In the genomic region with DNA sequence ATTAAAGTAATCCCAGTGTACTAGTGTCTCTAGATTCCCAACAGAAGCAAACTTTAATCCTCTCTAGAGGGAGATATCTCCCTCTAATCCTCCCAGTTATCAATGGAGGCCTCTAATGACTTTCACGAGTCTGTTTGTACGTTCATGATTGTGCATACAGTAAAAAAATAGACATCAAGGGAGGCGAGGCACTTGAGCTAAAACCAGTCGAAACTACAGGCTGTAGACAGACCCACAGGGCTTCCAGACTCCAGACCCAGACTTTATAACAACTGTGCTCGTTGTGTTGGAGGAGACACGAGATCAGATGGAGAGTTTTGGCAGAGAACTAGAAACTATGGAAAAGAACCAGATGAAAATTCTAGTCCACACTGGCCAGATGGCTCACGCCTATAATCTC, we compare ENCODE assay signal across 25 cellular contexts. TPM values are rescaled to one million over a fixed set of nuclear protein-coding genes. Genes with fewer than 3 reads are reported as not detected.
DNase-seq lines count a peak whose midpoint lies in the region; ATAC-seq and TF ChIP-seq lines count a peak whose summit lies in the region.
"Had no signal": no experiment of that assay in that cellular context is flagged by ENCODE, and none has a peak within 500 bp of the region (broad histone marks: within the 10 kb centered on the region; RNA-seq: fewer than 3 reads in every experiment).

No MANE protein-coding gene starts in this region.

- H3K36me3 Mint-ChIP-seq in activated T-cell treated with anti-CD3 and anti-CD28 coated beads, Interleukin-2, amount 50 U/mL, for 24 hours (ENCODE audit: low read depth): peaks cover 78% of the 10 kb centered on the region
- peaks cover 10 to 23% of the 10 kb centered on the region in 2 donors for H3K36me3 Mint-ChIP-seq in activated T-cell treated with anti-CD3 and anti-CD28 coated beads, Interleukin-2, amount 50 U/mL, for 72 hours (ENCODE audit: insufficient read depth in 2 of 2)
- H3K36me3 Mint-ChIP-seq in activated B cell treated with CpG ODN at 0.5 μM for 24 hours (ENCODE audit: low read depth): peaks cover 62% of the 10 kb centered on the region
- H3K36me3 Mint-ChIP-seq in stimulated activated naive B cell treated with anti-CD40 and anti-IgM and Interleukin-4, amounts not matched to agents 10 μg/mL and 1 μg/mL and 100 μg/mL, for 72 hours: peaks cover 43 to 80% of the 10 kb centered on the region in 2 donors

- peaks cover 3% of the 10 kb centered on the region for H3K9me3 Mint-ChIP-seq in activated T-cell treated with anti-CD3 and anti-CD28 coated beads, Interleukin-2, amount 50 U/mL, for 24 hours
- H3K9me3 Mint-ChIP-seq in activated T-cell treated with anti-CD3 and anti-CD28 coated beads, Interleukin-2, amount 50 U/mL, for 72 hours: peaks cover 0 to 3% of the 10 kb centered on the region in 2 donors
- H3K9me3 Mint-ChIP-seq in activated B cell treated with CpG ODN at 0.5 μM for 24 hours: peaks cover 2% of the 10 kb centered on the region
- peaks cover 7 to 11% of the 10 kb centered on the region in 2 donors for H3K9me3 Mint-ChIP-seq in stimulated activated naive B cell treated with anti-CD40 and anti-IgM and Interleukin-4, amounts not matched to agents 10 μg/mL and 1 μg/mL and 100 μg/mL, for 72 hours

- no peak for ATAC-seq in activated T-cell treated with anti-CD3 and anti-CD28 coated beads, Interleukin-2, amount 50 U/mL, for 72 hours (replicated peaks in 1 of 2)
- no peak for ATAC-seq in activated B cell treated with CpG ODN at 0.5 μM for 24 hours (ENCODE audit: low read depth)
- ATAC-seq in stimulated activated naive B cell treated with anti-CD40 and anti-IgM and Interleukin-4, amounts not matched to agents 10 μg/mL and 1 μg/mL and 100 μg/mL, for 72 hours (replicated peaks): no peak
- ATAC-seq: activated T-helper 17 cell treated with anti-CD3 and anti-CD28 coated beads, Interleukin-2, amount 50 U/mL, for 72 hours; esophagus mucosa; pancreas had no signal

- no peak for TF ChIP-seq CTCF in activated B cell treated with CpG ODN at 0.5 μM for 24 hours (IDR thresholded peaks at IDR 0.05)
- TF ChIP-seq CTCF in mammary epithelial cell (conservative IDR thresholded peaks at IDR 0.05 in 1 of 2, IDR thresholded peaks at IDR 0.05 in 1 of 2; ENCODE audit: extremely low read depth in 1 of 2, insufficient read depth in 1 of 2, low read depth in 1 of 2, low read length in 2 of 2): no peak
- TF ChIP-seq CTCF in coronary artery (IDR thresholded peaks at IDR 0.05): no peak

- H3K9me3 ChIP-seq in mesodermal cell (ENCODE audit: control insufficient read depth, low read length) (no peaks in the 10 kb centered on the region), mammary epithelial cell (replicated peaks; ENCODE audit: insufficient read depth, low read length) (no peaks in the 10 kb centered on the region)
- H3K9me3 ChIP-seq: adrenal gland, pancreas had no signal

- POLR2A ChIA-PET in activated B cell treated with CpG ODN at 0.5 μM for 24 hours (lab: Charles Lee): no interaction called here

- H3K4me3 ChIP-seq in mesodermal cell (ENCODE audit: extremely low read depth, insufficient read depth, low read length, poor library complexity, severe bottlenecking): no peak overlapping the region
- H3K4me3 ChIP-seq in mammary epithelial cell (replicated peaks in 1 of 3; ENCODE audit: insufficient read depth in 1 of 3, low read depth in 2 of 3, low read length in 3 of 3): no peak overlapping the region
- no peak overlapping the region for H3K4me3 ChIP-seq in coronary artery
- H3K4me3 ChIP-seq: adrenal gland, pancreas had no signal

- H2AFZ ChIP-seq in mammary epithelial cell (ENCODE audit: low read depth, low read length): no peak overlapping the region

- H3K27ac Mint-ChIP-seq in activated T-cell treated with anti-CD3 and anti-CD28 coated beads, Interleukin-2, amount 50 U/mL, for 24 hours: peak overlapping the region; percentile 48
- H3K27ac Mint-ChIP-seq in activated T-cell treated with anti-CD3 and anti-CD28 coated beads, Interleukin-2, amount 50 U/mL, for 72 hours: no peak overlapping the region
- H3K27ac Mint-ChIP-seq in activated B cell treated with CpG ODN at 0.5 μM for 24 hours: peak overlapping the region; percentile 35
- H3K27ac Mint-ChIP-seq in stimulated activated naive B cell treated with anti-CD40 and anti-IgM and Interleukin-4, amounts not matched to agents 10 μg/mL and 1 μg/mL and 100 μg/mL, for 72 hours: peak overlapping the region; percentile 1
- H3K27ac Mint-ChIP-seq: activated T-helper 17 cell treated with anti-CD3 and anti-CD28 coated beads, Interleukin-2, amount 50 U/mL, for 72 hours had no signal

- no peaks in the 10 kb centered on the region for H4K20me1 ChIP-seq in mammary epithelial cell (ENCODE audit: insufficient read depth, low read length)

- no peaks in the 10 kb centered on the region for H3K27me3 ChIP-seq in mammary epithelial cell (ENCODE audit: insufficient read depth, low read length)
- H3K27me3 ChIP-seq: adrenal gland, pancreas had no signal

- dilution Hi-C loops in mammary epithelial cell (cut with HindIII; ENCODE audit: low sequenced_read_pairs): no loop called here

- in situ Hi-C loops in mammary epithelial cell (cut with MboI; ENCODE audit: low sequenced_read_pairs in 2 of 2): no loop called here

- H3K27ac ChIP-seq in mesodermal cell (ENCODE audit: low read depth, low read length, severe bottlenecking) (peak overlapping the region; percentile 86), mammary epithelial cell (ENCODE audit: insufficient read depth, low read depth, low read length) (no peak overlapping the region), coronary artery (no peak overlapping the region)
- H3K27ac ChIP-seq: adrenal gland, pancreas had no signal

- no peak for DNase-seq in activated T-cell treated with anti-CD3 and anti-CD28 coated beads, Interleukin-2, amount 50 U/mL, for 24 hours
- DNase-seq in activated T-cell treated with anti-CD3 and anti-CD28 coated beads, Interleukin-2, amount 50 U/mL, for 72 hours: no peak
- DNase-seq in activated B cell treated with CpG ODN at 0.5 μM for 24 hours (no peak), LoVo (ENCODE audit: low spot score) (no peak), mammary epithelial cell (no peak), coronary artery (ENCODE audit: low spot score) (no peak)
- no peak for DNase-seq in stimulated activated naive B cell treated with anti-CD40 and anti-IgM and Interleukin-4, amounts not matched to agents 10 μg/mL and 1 μg/mL and 100 μg/mL, for 72 hours
- DNase-seq: activated CD4-positive, CD25-positive, alpha-beta regulatory T cell treated with anti-CD3 and anti-CD28 coated beads, Interleukin-2, amount 50 U/mL, for 72 hours; caudate nucleus; GF-D8; NCI-H1436; NCI-H69; pancreas; stimulated activated naive CD4-positive, alpha-beta T cell treated with Interleukin-2 at 50 U/mL for 16 hours; T-helper 9 cell had no signal

- 94 to 100% methylated on average over 4 to 6 of the region's 7 CpGs for WGBS in mesodermal cell (ENCODE audit: insufficient coverage in 2 of 2), 2 experiments
- WGBS in mammary epithelial cell (ENCODE audit: low coverage, missing lambda C conversion rate): 88% methylated on average over 7 of the region's 7 CpGs

- peaks cover 75% of the 10 kb centered on the region for H3K4me1 Mint-ChIP-seq in activated T-cell treated with anti-CD3 and anti-CD28 coated beads, Interleukin-2, amount 50 U/mL, for 24 hours (ENCODE audit: low read depth)
- peaks cover 74% of the 10 kb centered on the region for H3K4me1 Mint-ChIP-seq in activated T-cell treated with anti-CD3 and anti-CD28 coated beads, Interleukin-2, amount 50 U/mL, for 72 hours (ENCODE audit: low read depth)
- peaks cover 80% of the 10 kb centered on the region for H3K4me1 Mint-ChIP-seq in activated B cell treated with CpG ODN at 0.5 μM for 24 hours
- H3K4me1 Mint-ChIP-seq in stimulated activated naive B cell treated with anti-CD40 and anti-IgM and Interleukin-4, amounts not matched to agents 10 μg/mL and 1 μg/mL and 100 μg/mL, for 72 hours: peaks cover 53 to 84% of the 10 kb centered on the region in 2 donors

- CTCF ChIA-PET in activated B cell treated with CpG ODN at 0.5 μM for 24 hours (lab: Charles Lee): no interaction called here
- CTCF ChIA-PET in mammary epithelial cell (lab: Charles Lee; ENCODE audit: low non-redundant PET): no interaction called here

- H3K79me2 ChIP-seq in mammary epithelial cell (ENCODE audit: insufficient read depth, low read length): peaks cover 45% of the 10 kb centered on the region

- no peak overlapping the region for H3K9ac ChIP-seq in mammary epithelial cell (ENCODE audit: insufficient read depth, low read length)

- H3K36me3 ChIP-seq in mesodermal cell (ENCODE audit: control insufficient read depth, insufficient read depth, low read length) (peaks cover 3% of the 10 kb centered on the region), mammary epithelial cell (ENCODE audit: insufficient read depth, low read length) (no peaks in the 10 kb centered on the region)
- H3K36me3 ChIP-seq: adrenal gland, pancreas had no signal

- BruUV-seq in mammary epithelial cell (replicated peaks; lab: Mats Ljungman, UMichigan): no TSS peak

- H3K4me2 ChIP-seq in mammary epithelial cell (ENCODE audit: insufficient read depth, low read depth, low read length): no peak overlapping the region

- H3K4me1 ChIP-seq in mesodermal cell (ENCODE audit: control insufficient read depth, insufficient read depth, low read length, poor library complexity, severe bottlenecking) (peaks cover 18% of the 10 kb centered on the region), mammary epithelial cell (ENCODE audit: insufficient read depth, low read length) (no peaks in the 10 kb centered on the region)
- H3K4me1 ChIP-seq: pancreas had no signal

- intact Hi-C loops in activated B cell treated with CpG ODN at 0.5 μM for 24 hours (cut with micrococcal nuclease): no loop called here
- intact Hi-C loops in mammary epithelial cell (cut with micrococcal nuclease): no loop called here

- H3K4me3 Mint-ChIP-seq in activated T-cell treated with anti-CD3 and anti-CD28 coated beads, Interleukin-2, amount 50 U/mL, for 24 hours: no peak overlapping the region
- no peak overlapping the region for H3K4me3 Mint-ChIP-seq in activated T-cell treated with anti-CD3 and anti-CD28 coated beads, Interleukin-2, amount 50 U/mL, for 72 hours
- H3K4me3 Mint-ChIP-seq in activated B cell treated with CpG ODN at 0.5 μM for 24 hours: no peak overlapping the region
- H3K4me3 Mint-ChIP-seq in stimulated activated naive B cell treated with anti-CD40 and anti-IgM and Interleukin-4, amounts not matched to agents 10 μg/mL and 1 μg/mL and 100 μg/mL, for 72 hours: no peak overlapping the region
- H3K4me3 Mint-ChIP-seq: activated T-helper 17 cell treated with anti-CD3 and anti-CD28 coated beads, Interleukin-2, amount 50 U/mL, for 72 hours had no signal

- no peaks in the 10 kb centered on the region for H3K27me3 Mint-ChIP-seq in activated T-cell treated with anti-CD3 and anti-CD28 coated beads, Interleukin-2, amount 50 U/mL, for 24 hours
- no peaks in the 10 kb centered on the region for H3K27me3 Mint-ChIP-seq in activated T-cell treated with anti-CD3 and anti-CD28 coated beads, Interleukin-2, amount 50 U/mL, for 72 hours (ENCODE audit: low read depth)
- no peaks in the 10 kb centered on the region for H3K27me3 Mint-ChIP-seq in activated B cell treated with CpG ODN at 0.5 μM for 24 hours
- no peaks in the 10 kb centered on the region for H3K27me3 Mint-ChIP-seq in stimulated activated naive B cell treated with anti-CD40 and anti-IgM and Interleukin-4, amounts not matched to agents 10 μg/mL and 1 μg/mL and 100 μg/mL, for 72 hours
- H3K27me3 Mint-ChIP-seq: activated T-helper 17 cell treated with anti-CD3 and anti-CD28 coated beads, Interleukin-2, amount 50 U/mL, for 72 hours had no signal

RNA-seq across cellular contexts. Expression of gene DGKD, which starts 7.0 kb away (rescaled TPM):
- 10 to 100 TPM; 78.0 to 94.4 TPM for total RNA-seq in activated T-cell treated with anti-CD3 and anti-CD28 coated beads, Interleukin-2, amount 50 U/mL, for 72 hours
- total RNA-seq in activated B cell treated with CpG ODN at 0.5 μM for 24 hours: 140 and 188 TPM in 2 replicates
- polyA plus RNA-seq in mesodermal cell (2013, experiment 1 of 2): 23.6 TPM
- polyA plus RNA-seq in mesodermal cell (2013, experiment 2 of 2): 22.2 TPM
- 10 to 100 TPM in 1 of 2 donors, 1 to 10 TPM in 1; 9.2 to 17.1 TPM for total RNA-seq in mammary epithelial cell
- polyA plus RNA-seq in mammary epithelial cell: 6.3 TPM
- polyA minus RNA-seq in mammary epithelial cell: 55.2 TPM

RNA-seq across cellular contexts. Expression of gene SAG, which starts 53.7 kb away (rescaled TPM):
- under 1 TPM; 0.02 TPM for total RNA-seq in activated T-cell treated with anti-CD3 and anti-CD28 coated beads, Interleukin-2, amount 50 U/mL, for 72 hours
- total RNA-seq in activated B cell treated with CpG ODN at 0.5 μM for 24 hours (0.04 TPM in 1 of 2 replicates, not detected in the other), mammary epithelial cell (not detected)
- polyA plus RNA-seq in mesodermal cell (2013, experiment 1 of 2): not detected
- not detected for polyA plus RNA-seq in mesodermal cell (2013, experiment 2 of 2)
- polyA plus RNA-seq in mammary epithelial cell: not detected
- not detected for polyA minus RNA-seq in mammary epithelial cell
- total RNA-seq: A172, adrenal gland, esophagus mucosa, H4, M059J, pancreas, sciatic nerve, ureter had no signal
- polyA plus RNA-seq: BJ, pancreas had no signal
